Comparison of ENCODE assay signal across 21 cellular contexts in the genomic region with DNA sequence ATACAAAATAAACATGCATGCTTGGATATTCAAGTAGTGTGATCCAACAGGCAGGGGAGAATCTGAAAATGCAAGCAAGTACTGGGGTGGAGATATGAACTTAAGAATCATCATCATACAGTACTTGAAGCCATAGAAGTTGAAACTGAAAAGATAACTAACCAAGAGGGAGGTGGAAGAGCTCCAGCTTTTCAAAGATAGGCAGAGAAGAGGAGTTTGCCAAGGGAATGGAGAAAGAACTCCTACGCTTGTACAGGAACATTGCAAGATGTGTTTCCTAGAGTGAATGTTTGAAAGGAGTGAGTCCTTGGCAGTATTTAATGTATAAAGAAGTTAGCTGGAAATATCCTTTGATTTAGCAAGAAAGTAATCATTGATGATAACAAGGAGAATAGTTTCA.
"Had no signal": no experiment of that assay in that cellular context is flagged by ENCODE, and none has a peak within 500 bp of the region (broad histone marks: within the 10 kb centered on the region; RNA-seq: fewer than 3 reads in every experiment).

No MANE protein-coding gene starts in this region.

- H3K4me3 ChIP-seq: colonic mucosa, esophagus squamous epithelium, gastrocnemius medialis, heart right ventricle, left lung, lower lobe of right lung, mucosa of descending colon had no signal

- DNase-seq: colonic mucosa; cortex of kidney; effector CD8-positive, alpha-beta T cell; effector memory CD8-positive, alpha-beta T cell; endodermal cell; erythroblast; esophagus squamous epithelium; foreskin fibroblast; foreskin melanocyte; gastrocnemius medialis; glutamatergic neuron; head of caudate nucleus; heart right ventricle; left cardiac atrium; left lung; left ventricle myocardium superior; lower lobe of right lung; mesenchymal stem cell; mucosa of descending colon; naive B cell had no signal

- ATAC-seq: effector memory CD8-positive, alpha-beta T cell; esophagus mucosa; gastrocnemius medialis; heart right ventricle; left lung; left ventricle myocardium superior; lower lobe of right lung; mucosa of descending colon had no signal
